ENCODE assay signal across 16 cellular contexts in genomic region chr10:26628395-26628794, GRCh38.
DNase-seq lines count a peak whose midpoint lies in the region; ATAC-seq and TF ChIP-seq lines count a peak whose summit lies in the region.
"Had no signal": no experiment of that assay in that cellular context is flagged by ENCODE, and none has a peak within 500 bp of the region (broad histone marks: within the 10 kb centered on the region; RNA-seq: fewer than 3 reads in every experiment).

No MANE protein-coding gene starts in this region.

- H3K4me1 ChIP-seq in spleen: no peaks in the 10 kb centered on the region
- H3K4me1 ChIP-seq: Caco-2, gastroesophageal sphincter had no signal

- H3K27me3 ChIP-seq in spleen (replicated peaks in 1 of 7): peaks cover 0 to 22% (median 3%) of the 10 kb centered on the region in 7 donors

- intact Hi-C loops in spleen (cut with DNase I; ENCODE audit: low total_unique reads): no loop called here

- ATAC-seq in GM18868 (IDR thresholded peaks at IDR 0.05; ENCODE audit: unreplicated experiment): peak; percentile 90
- peak; percentile 80 for ATAC-seq in GM21723 (IDR thresholded peaks at IDR 0.05; ENCODE audit: unreplicated experiment)
- ATAC-seq in HG03469 (IDR thresholded peaks at IDR 0.05; ENCODE audit: unreplicated experiment): peak; percentile 75
- ATAC-seq: activated CD8-positive, alpha-beta T cell treated with anti-CD3 and anti-CD28 coated beads, Interleukin-2, amount 10 ng/mL, durations not matched to agents 7 days and 5 days; activated naive CD8-positive, alpha-beta T cell treated with anti-CD3 and anti-CD28 coated beads, Interleukin-2, amount 50 U/mL, for 24 hours; gastroesophageal sphincter; PC-3 had no signal

- WGBS in spleen, 5 donors: 50 to 68% (median 59%) methylated on average over 2 of the region's 2 CpGs

- no peak overlapping the region for H3K27ac ChIP-seq in spleen
- H3K27ac ChIP-seq: gastroesophageal sphincter, skin epidermis had no signal

- H3K4me3 ChIP-seq in spleen: no peak overlapping the region
- H3K4me3 ChIP-seq: gastroesophageal sphincter, skin epidermis had no signal

- no peak for TF ChIP-seq CTCF in spleen (IDR thresholded peaks at IDR 0.05 in 8 of 11, conservative IDR thresholded peaks at IDR 0.05 in 3 of 11)

- no peaks in the 10 kb centered on the region for H3K9me3 ChIP-seq in spleen
- H3K9me3 ChIP-seq: Caco-2, gastroesophageal sphincter had no signal

- H3K36me3 ChIP-seq in spleen: no peaks in the 10 kb centered on the region
- H3K36me3 ChIP-seq: gastroesophageal sphincter had no signal

- TF ChIP-seq POLR2A in erythroblast (IDR thresholded peaks at IDR 0.05; ENCODE audit: low read length): no peak
- no peak for TF ChIP-seq POLR2A in spleen (IDR thresholded peaks at IDR 0.05)

- DNase-seq in foreskin melanocyte (peak; percentile 7), erythroblast (lab: John Stamatoyannopoulos, UW) (no peak), dermis blood vessel endothelial cell (no peak), spleen (no peak)
- no peak for DNase-seq in activated T-cell treated with anti-CD3 and anti-CD28 coated beads, Interleukin-2, amount 50 U/mL, for 48 hours
- DNase-seq: activated CD8-positive, alpha-beta T cell treated with anti-CD3 and anti-CD28 coated beads, Interleukin-2, amount 10 ng/mL, durations not matched to agents 7 days and 5 days; activated naive CD8-positive, alpha-beta T cell treated with anti-CD3 and anti-CD28 coated beads, Interleukin-2, amount 50 U/mL, for 24 hours; Caco-2; H7; kidney glomerular epithelial cell; PC-3 had no signal
